ENCODE assay signal across 39 cellular contexts in the genomic region with DNA sequence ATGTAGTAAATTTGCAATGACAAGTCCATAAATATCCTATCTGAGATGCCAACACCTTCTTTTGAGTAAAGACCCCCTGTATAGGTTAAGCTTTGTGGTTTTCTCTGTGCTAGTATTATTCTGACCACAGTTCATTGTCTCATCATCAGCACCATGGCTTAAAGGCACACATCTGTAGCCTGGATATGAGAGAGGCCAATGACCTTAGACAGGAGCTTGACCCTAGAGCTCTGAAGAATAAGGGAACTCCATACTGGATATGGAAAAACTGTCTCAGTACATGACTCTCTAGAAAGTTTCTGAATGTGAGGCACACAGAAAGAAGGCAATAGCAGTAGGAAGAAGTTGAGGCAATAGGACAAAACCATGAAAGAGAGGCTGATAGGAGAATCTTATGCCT.
"Had no signal": no experiment of that assay in that cellular context is flagged by ENCODE, and none has a peak within 500 bp of the region (broad histone marks: within the 10 kb centered on the region; RNA-seq: fewer than 3 reads in every experiment).

No MANE protein-coding gene starts in this region.

- H3K36me3 Mint-ChIP-seq: activated CD4-positive, alpha-beta memory T cell treated with anti-CD3 and anti-CD28 coated beads for 36 hours; activated naive CD4-positive, alpha-beta T cell treated with anti-CD3 and anti-CD28 coated beads, Interleukin-2, amount 10 ng/mL, durations not matched to agents 7 days and 5 days; activated naive CD4-positive, alpha-beta T cell treated with anti-CD3 and anti-CD28 coated beads, Interleukin-2, amount 50 U/mL, for 24 hours; activated naive CD8-positive, alpha-beta T cell; activated naive CD8-positive, alpha-beta T cell treated with anti-CD3 and anti-CD28 coated beads, Interleukin-2, amount 10 ng/mL, durations not matched to agents 7 days and 5 days; brain had no signal

- H3K27ac Mint-ChIP-seq: activated B cell treated with CpG ODN at 0.5 μM for 24 hours; activated CD4-positive, alpha-beta memory T cell treated with anti-CD3 and anti-CD28 coated beads for 36 hours; activated CD4-positive, alpha-beta T cell treated with anti-CD3 and anti-CD28 coated beads, Interleukin-2, amount 10 ng/mL, durations not matched to agents 24 days and 14 days; activated CD8-positive, alpha-beta T cell treated with anti-CD3 and anti-CD28 coated beads for 36 hours; activated naive CD4-positive, alpha-beta T cell treated with anti-CD3 and anti-CD28 coated beads, Interleukin-2, amount 10 ng/mL, durations not matched to agents 7 days and 5 days; activated naive CD4-positive, alpha-beta T cell treated with anti-CD3 and anti-CD28 coated beads, Interleukin-2, amount 50 U/mL, for 24 hours; activated naive CD8-positive, alpha-beta T cell; activated naive CD8-positive, alpha-beta T cell treated with anti-CD3 and anti-CD28 coated beads, Interleukin-2, amount 10 ng/mL, durations not matched to agents 7 days and 5 days; activated naive CD8-positive, alpha-beta T cell treated with anti-CD3 and anti-CD28 coated beads, Interleukin-2, amount 50 U/mL, for 24 hours; activated T-cell treated with anti-CD3 and anti-CD28 coated beads, Interleukin-2, amount 50 U/mL, for 72 hours; activated T-helper 1 cell treated with anti-CD3 and anti-CD28 coated beads, Interleukin-12 subunit alpha, Interleukin-12 subunit beta, Interleukin-2, Interleukin-4 antibody, amounts not matched to agents 30 ng/mL and 10 ng/mL and 1 ng/mL, durations not matched to agents 14 hours and 24 hours and 36 hours; activated T-helper 17 cell treated with anti-CD3 and anti-CD28 coated beads, Interleukin-2, amount 50 U/mL, for 72 hours; T-helper 1 cell treated with Interleukin-12 subunit alpha and Interleukin-12 subunit beta and Interleukin-4 antibody, amounts not matched to agents 30 μg/mL and 1 μg/mL, for 36 hours; T-helper 2 cell treated with Interferon-gamma antibody and Interleukin-4, amounts not matched to agents 5 μg/mL and 100 μg/mL, for 36 hours had no signal

- H3K27me3 ChIP-seq: ascending aorta, cardiac muscle cell had no signal

- H3K4me1 Mint-ChIP-seq: activated B cell treated with CpG ODN at 0.5 μM for 24 hours; activated CD4-positive, alpha-beta T cell treated with anti-CD3 and anti-CD28 coated beads, Interleukin-2, amount 10 ng/mL, durations not matched to agents 24 days and 14 days; activated naive CD4-positive, alpha-beta T cell treated with anti-CD3 and anti-CD28 coated beads, Interleukin-2, amount 10 ng/mL, durations not matched to agents 7 days and 5 days; activated naive CD4-positive, alpha-beta T cell treated with anti-CD3 and anti-CD28 coated beads, Interleukin-2, amount 50 U/mL, for 24 hours; activated naive CD8-positive, alpha-beta T cell treated with anti-CD3 and anti-CD28 coated beads, Interleukin-2, amount 10 ng/mL, durations not matched to agents 7 days and 5 days; activated naive CD8-positive, alpha-beta T cell treated with anti-CD3 and anti-CD28 coated beads, Interleukin-2, amount 50 U/mL, for 24 hours; activated T-helper 17 cell treated with anti-CD3 and anti-CD28 coated beads, Interleukin-2, amount 50 U/mL, for 72 hours; central memory CD8-positive, alpha-beta T cell had no signal

- H3K9me3 Mint-ChIP-seq: activated CD4-positive, alpha-beta memory T cell treated with anti-CD3 and anti-CD28 coated beads for 36 hours; activated CD4-positive, alpha-beta T cell treated with anti-CD3 and anti-CD28 coated beads, Interleukin-2, amount 10 ng/mL, durations not matched to agents 24 days and 14 days; activated CD8-positive, alpha-beta T cell treated with anti-CD3 and anti-CD28 coated beads for 36 hours; activated naive CD4-positive, alpha-beta T cell treated with anti-CD3 and anti-CD28 coated beads, Interleukin-2, amount 10 ng/mL, durations not matched to agents 7 days and 5 days; activated naive CD4-positive, alpha-beta T cell treated with anti-CD3 and anti-CD28 coated beads, Interleukin-2, amount 50 U/mL, for 24 hours; activated naive CD8-positive, alpha-beta T cell treated with anti-CD3 and anti-CD28 coated beads, Interleukin-2, amount 10 ng/mL, durations not matched to agents 7 days and 5 days; activated naive CD8-positive, alpha-beta T cell treated with anti-CD3 and anti-CD28 coated beads, Interleukin-2, amount 50 U/mL, for 24 hours; activated T-cell treated with anti-CD3 and anti-CD28 coated beads, Interleukin-2, amount 50 U/mL, for 4 hours; activated T-cell treated with anti-CD3 and anti-CD28 coated beads, Interleukin-2, amount 50 U/mL, for 72 hours; activated T-helper 1 cell treated with anti-CD3 and anti-CD28 coated beads, Interleukin-12 subunit alpha, Interleukin-12 subunit beta, Interleukin-2, Interleukin-4 antibody, amounts not matched to agents 30 ng/mL and 10 ng/mL and 1 ng/mL, durations not matched to agents 14 hours and 24 hours and 36 hours; central memory CD8-positive, alpha-beta T cell; T-helper 1 cell treated with Interleukin-12 subunit alpha and Interleukin-12 subunit beta and Interleukin-4 antibody, amounts not matched to agents 30 μg/mL and 1 μg/mL, for 36 hours; T-helper 2 cell treated with Interferon-gamma antibody and Interleukin-4, amounts not matched to agents 5 μg/mL and 100 μg/mL, for 36 hours had no signal

- H3K36me3 ChIP-seq: ascending aorta, cardiac muscle cell had no signal

- H3K4me3 Mint-ChIP-seq: activated B cell treated with CpG ODN at 0.5 μM for 24 hours; activated CD4-positive, alpha-beta memory T cell treated with anti-CD3 and anti-CD28 coated beads for 36 hours; activated CD4-positive, alpha-beta T cell treated with anti-CD3 and anti-CD28 coated beads, Interleukin-2, amount 10 ng/mL, durations not matched to agents 24 days and 14 days; activated CD8-positive, alpha-beta T cell treated with anti-CD3 and anti-CD28 coated beads for 36 hours; activated naive CD4-positive, alpha-beta T cell treated with anti-CD3 and anti-CD28 coated beads, Interleukin-2, amount 10 ng/mL, durations not matched to agents 7 days and 5 days; activated naive CD4-positive, alpha-beta T cell treated with anti-CD3 and anti-CD28 coated beads, Interleukin-2, amount 50 U/mL, for 24 hours; activated naive CD8-positive, alpha-beta T cell; activated naive CD8-positive, alpha-beta T cell treated with anti-CD3 and anti-CD28 coated beads, Interleukin-2, amount 10 ng/mL, durations not matched to agents 7 days and 5 days; activated naive CD8-positive, alpha-beta T cell treated with anti-CD3 and anti-CD28 coated beads, Interleukin-2, amount 50 U/mL, for 24 hours; activated T-cell treated with anti-CD3 and anti-CD28 coated beads, Interleukin-2, amount 50 U/mL, for 4 hours; activated T-cell treated with anti-CD3 and anti-CD28 coated beads, Interleukin-2, amount 50 U/mL, for 72 hours; activated T-helper 1 cell treated with anti-CD3 and anti-CD28 coated beads, Interleukin-12 subunit alpha, Interleukin-12 subunit beta, Interleukin-2, Interleukin-4 antibody, amounts not matched to agents 30 ng/mL and 10 ng/mL and 1 ng/mL, durations not matched to agents 14 hours and 24 hours and 36 hours; activated T-helper 17 cell treated with anti-CD3 and anti-CD28 coated beads, Interleukin-2, amount 50 U/mL, for 72 hours; brain; central memory CD8-positive, alpha-beta T cell; T-helper 1 cell treated with Interleukin-12 subunit alpha and Interleukin-12 subunit beta and Interleukin-4 antibody, amounts not matched to agents 30 μg/mL and 1 μg/mL, for 36 hours; T-helper 2 cell treated with Interferon-gamma antibody and Interleukin-4, amounts not matched to agents 5 μg/mL and 100 μg/mL, for 36 hours had no signal

- H3K4me3 ChIP-seq: ascending aorta, cardiac muscle cell had no signal

- ATAC-seq: activated CD8-positive, alpha-beta T cell treated with anti-CD3 and anti-CD28 coated beads for 36 hours; activated naive CD8-positive, alpha-beta T cell treated with anti-CD3 and anti-CD28 coated beads, Interleukin-2, amount 50 U/mL, for 24 hours; activated T-cell treated with anti-CD3 and anti-CD28 coated beads, Interleukin-2, amount 50 U/mL, for 4 hours; activated T-cell treated with anti-CD3 and anti-CD28 coated beads, Interleukin-2, amount 50 U/mL, for 72 hours; activated T-helper 17 cell treated with anti-CD3 and anti-CD28 coated beads, Interleukin-2, amount 50 U/mL, for 72 hours had no signal

- FAIRE-seq: bronchial epithelial cell, TTC549 had no signal

- H3K27me3 Mint-ChIP-seq: activated B cell treated with CpG ODN at 0.5 μM for 24 hours; activated CD4-positive, alpha-beta T cell treated with anti-CD3 and anti-CD28 coated beads, Interleukin-2, amount 10 ng/mL, durations not matched to agents 24 days and 14 days; activated naive CD4-positive, alpha-beta T cell treated with anti-CD3 and anti-CD28 coated beads, Interleukin-2, amount 10 ng/mL, durations not matched to agents 7 days and 5 days; activated naive CD8-positive, alpha-beta T cell; activated naive CD8-positive, alpha-beta T cell treated with anti-CD3 and anti-CD28 coated beads, Interleukin-2, amount 10 ng/mL, durations not matched to agents 7 days and 5 days; brain had no signal

- H3K9me3 ChIP-seq: ascending aorta had no signal

- H3K27ac ChIP-seq: ascending aorta, cardiac muscle cell, VCaP had no signal

- DNase-seq: activated B cell treated with CpG ODN at 0.5 μM for 24 hours; activated CD4-positive, alpha-beta memory T cell treated with anti-CD3 and anti-CD28 coated beads for 36 hours; activated CD4-positive, alpha-beta T cell treated with anti-CD3 and anti-CD28 coated beads for 4 hours; activated CD4-positive, alpha-beta T cell treated with anti-CD3 and anti-CD28 coated beads, Interleukin-2, amount 10 ng/mL, durations not matched to agents 24 days and 14 days; activated CD4-positive, alpha-beta T cell treated with anti-CD3 and anti-CD28 coated beads, Interleukin-2, amount 50 U/mL, for 1 hour; activated CD4-positive, alpha-beta T cell treated with anti-CD3 and anti-CD28 coated beads, Interleukin-2, amount 50 U/mL, for 4 hours; activated CD4-positive, CD25-positive, alpha-beta regulatory T cell treated with anti-CD3 and anti-CD28 coated beads, Interleukin-2, amount 50 U/mL, for 72 hours; activated CD8-positive, alpha-beta memory T cell treated with anti-CD3 and anti-CD28 coated beads, Interleukin-2, amount 50 U/mL, for 4 hours; activated CD8-positive, alpha-beta T cell treated with anti-CD3 and anti-CD28 coated beads for 36 hours; activated effector memory CD4-positive, alpha-beta T cell treated with Interleukin-2 at 50 U/mL for 16 hours; activated gamma-delta T cell; activated naive CD4-positive, alpha-beta T cell treated with anti-CD3 and anti-CD28 coated beads, Interleukin-2, amount 10 ng/mL, durations not matched to agents 7 days and 5 days; activated naive CD4-positive, alpha-beta T cell treated with Interleukin-2 at 50 U/mL for 16 hours; activated naive CD8-positive, alpha-beta T cell treated with anti-CD3 and anti-CD28 coated beads, Interleukin-2, amount 10 ng/mL, durations not matched to agents 7 days and 5 days; activated naive CD8-positive, alpha-beta T cell treated with anti-CD3 and anti-CD28 coated beads, Interleukin-2, amount 50 U/mL, for 24 hours; activated T-cell treated with anti-CD3 and anti-CD28 coated beads for 4 hours; activated T-cell treated with anti-CD3 and anti-CD28 coated beads, Interleukin-2, amount 50 U/mL, for 1 hour; activated T-cell treated with anti-CD3 and anti-CD28 coated beads, Interleukin-2, amount 50 U/mL, for 4 hours; activated T-cell treated with anti-CD3 and anti-CD28 coated beads, Interleukin-2, amount 50 U/mL, for 72 hours; amygdala; anterior cingulate cortex; caudate nucleus; cerebellar nuclear complex; T-helper 1 cell; T-helper 2 cell; T-helper 9 cell had no signal
